Comparison of ENCODE assay signal across 8 cellular contexts in the genomic region with DNA sequence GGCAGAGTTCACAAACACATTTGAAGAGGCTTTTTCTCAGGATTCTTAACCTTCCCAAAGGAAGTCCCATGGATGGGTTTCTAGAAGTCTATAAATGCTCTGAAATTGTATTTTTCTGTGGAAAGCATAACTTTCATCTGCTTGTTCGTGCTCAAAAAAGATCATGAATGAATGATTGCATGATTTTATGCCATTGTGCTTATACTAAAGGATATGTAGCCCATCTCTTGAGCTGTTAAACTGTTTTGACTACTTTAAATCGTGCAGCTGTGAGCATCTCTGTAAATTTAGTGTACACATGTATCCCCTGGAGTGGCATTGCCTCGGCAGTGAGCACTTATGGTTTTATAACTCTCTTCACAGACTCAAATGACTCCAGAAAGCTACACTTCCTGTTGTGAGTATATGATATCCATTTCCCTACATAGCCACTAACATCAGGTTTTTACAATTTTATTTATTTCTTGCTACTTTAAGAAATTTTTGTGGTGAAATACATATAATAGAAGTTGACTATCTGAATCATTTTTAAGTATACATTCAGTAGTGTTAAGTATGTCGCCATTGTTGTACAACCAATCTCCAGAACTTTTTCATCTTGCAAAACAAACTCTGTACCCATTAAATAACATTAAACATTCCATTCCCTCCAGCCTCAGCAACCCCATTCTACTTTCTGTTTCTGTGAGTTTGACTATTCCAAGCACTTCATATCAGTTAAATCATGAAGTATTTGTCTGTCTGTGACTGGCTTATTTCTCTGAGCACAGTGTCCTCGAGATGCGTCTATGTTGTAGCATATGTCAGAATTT. TPM values are rescaled to one million over a fixed set of nuclear protein-coding genes. Genes with fewer than 3 reads are reported as not detected.
DNase-seq lines count a peak whose midpoint lies in the region; ATAC-seq and TF ChIP-seq lines count a peak whose summit lies in the region.

No MANE protein-coding gene starts in this region.

- no peaks in the 10 kb centered on the region for H3K9me3 Mint-ChIP-seq in activated CD4-positive, alpha-beta memory T cell treated with anti-CD3 and anti-CD28 coated beads for 36 hours

- peak overlapping the region; percentile 97 for H3K4me3 Mint-ChIP-seq in activated CD4-positive, alpha-beta memory T cell treated with anti-CD3 and anti-CD28 coated beads for 36 hours

- peak overlapping the region; percentile 100 for H3K27ac Mint-ChIP-seq in activated CD4-positive, alpha-beta memory T cell treated with anti-CD3 and anti-CD28 coated beads for 36 hours

- peak overlapping the region in 9 of 10 donors; percentile 16 to 95 (median 81) for H3K4me3 ChIP-seq in heart right ventricle
- peak overlapping the region; percentile 54 to 64 for H3K4me3 ChIP-seq in stomach smooth muscle (ENCODE audit: low read length in 2 of 2)

- peaks cover 2% of the 10 kb centered on the region for H3K27me3 Mint-ChIP-seq in activated CD4-positive, alpha-beta memory T cell treated with anti-CD3 and anti-CD28 coated beads for 36 hours

- CTCF ChIA-PET in activated CD4-positive, alpha-beta memory T cell treated with anti-CD3 and anti-CD28 coated beads for 36 hours (lab: Charles Lee), result interaction anchor here (1.0 to 1.7 kb wide), 4 partner anchors 10 to 79 kb away, joined by 3 to 18 read pairs (median 4); no protein-coding TSS in a partner anchor

- POLR2A ChIA-PET in activated CD4-positive, alpha-beta memory T cell treated with anti-CD3 and anti-CD28 coated beads for 36 hours (lab: Charles Lee), result interaction anchor here (0.9 to 17.4 kb wide), 7 partner anchors 10 to 69 kb away, joined by 3 to 4089 read pairs (median 7); partner anchors contain the start of gene MALAT1

- intact Hi-C loops in activated CD4-positive, alpha-beta memory T cell treated with anti-CD3 and anti-CD28 coated beads for 36 hours (cut with micrococcal nuclease), result loop anchor here (1.0 kb wide), 2 partner anchors 9 to 47 kb away; no protein-coding TSS in a partner anchor
- intact Hi-C loops in heart right ventricle (cut with DNase I), result no loop called here

- DNase-seq in NCI-H2107 treated with DMSO at 0.1 percent for 48 hours (lab: John Stamatoyannopoulos, UW; ENCODE audit: unreplicated experiment) (peak; percentile 25), NCI-H2107 (lab: John Stamatoyannopoulos, UW) (no peak), heart right ventricle (no peak), GOT3 (lab: John Stamatoyannopoulos, UW) (no peak), NCI-H524 treated with DMSO at 0.1 percent for 48 hours (lab: John Stamatoyannopoulos, UW) (no peak)
- peak; percentile 51 for DNase-seq in activated CD4-positive, alpha-beta memory T cell treated with anti-CD3 and anti-CD28 coated beads for 36 hours

- H3K36me3 Mint-ChIP-seq in activated CD4-positive, alpha-beta memory T cell treated with anti-CD3 and anti-CD28 coated beads for 36 hours, result peaks cover 76% of the 10 kb centered on the region

- H3K36me3 ChIP-seq in heart right ventricle (peaks cover 0 to 95% (median 62%) of the 10 kb centered on the region in 9 donors), stomach smooth muscle (ENCODE audit: control insufficient read depth in 2 of 2, insufficient read depth in 2 of 2, low read length in 2 of 2) (peaks cover 23 to 28% of the 10 kb centered on the region in 2 donors)

- peak overlapping the region in 1 of 2 donors; percentile 98 for H3K9ac ChIP-seq in stomach smooth muscle (ENCODE audit: low read length in 2 of 2)

- H3K4me1 Mint-ChIP-seq in activated CD4-positive, alpha-beta memory T cell treated with anti-CD3 and anti-CD28 coated beads for 36 hours (ENCODE audit: low read depth), result peaks cover 85% of the 10 kb centered on the region

- H3K9me3 ChIP-seq in heart right ventricle, result no peaks in the 10 kb centered on the region
- no peaks in the 10 kb centered on the region for H3K9me3 ChIP-seq in stomach smooth muscle (ENCODE audit: control insufficient read depth in 2 of 2, low read length in 2 of 2)

- no peak for TF ChIP-seq CTCF in heart right ventricle (IDR thresholded peaks at IDR 0.05)

- 15 to 17% methylated on average over 6 of the region's 6 CpGs for WGBS in heart right ventricle, 2 donors

- ATAC-seq in heart right ventricle (no peak), GM19328 (IDR thresholded peaks at IDR 0.05; ENCODE audit: unreplicated experiment) (no peak)

- H3K27me3 ChIP-seq in heart right ventricle (no peaks in the 10 kb centered on the region), stomach smooth muscle (ENCODE audit: control insufficient read depth in 1 of 2, insufficient read depth in 2 of 2, low read length in 2 of 2) (no peaks in the 10 kb centered on the region)

- H3K27ac ChIP-seq in heart right ventricle (peak overlapping the region in 8 of 10 donors; percentile 37 to 100 (median 100)), stomach smooth muscle (ENCODE audit: low read length) (peak overlapping the region; percentile 72)

- peaks cover 9 to 93% (median 85%) of the 10 kb centered on the region in 9 donors for H3K4me1 ChIP-seq in heart right ventricle
- peaks cover 62% of the 10 kb centered on the region for H3K4me1 ChIP-seq in stomach smooth muscle (ENCODE audit: control insufficient read depth, insufficient read depth, low read length)

RNA-seq across cellular contexts. Expression of gene NEAT1, which starts 8.0 kb away (rescaled TPM):
- 100 to 1,000 TPM; 593 to 683 TPM for total RNA-seq in activated CD4-positive, alpha-beta memory T cell treated with anti-CD3 and anti-CD28 coated beads for 36 hours
- total RNA-seq in heart right ventricle, result 100 to 1,000 TPM; 284 to 808 (median 432) TPM
- polyA plus RNA-seq in heart right ventricle, result 1,000 to 10,000 TPM in 1 of 2 donors, 100 to 1,000 TPM in 1; 103 to 1,899 TPM

RNA-seq across cellular contexts. Expression of gene FRMD8, which starts 44.2 kb away (rescaled TPM):
- total RNA-seq in activated CD4-positive, alpha-beta memory T cell treated with anti-CD3 and anti-CD28 coated beads for 36 hours, result 10 to 100 TPM; 34.7 to 37.9 TPM
- 10 to 100 TPM in 6 of 10 donors, 1 to 10 TPM in 4; 6.0 to 16.9 (median 12.2) TPM for total RNA-seq in heart right ventricle
- polyA plus RNA-seq in heart right ventricle, result 10 to 100 TPM in 1 of 2 donors, 1 to 10 TPM in 1; 9.9 to 12.9 TPM

RNA-seq across cellular contexts. Expression of gene SLC25A45, which starts 48.2 kb away (rescaled TPM):
- 10 to 100 TPM; 14.4 to 16.1 TPM for total RNA-seq in activated CD4-positive, alpha-beta memory T cell treated with anti-CD3 and anti-CD28 coated beads for 36 hours
- total RNA-seq in heart right ventricle, result 10 to 100 TPM in 1 of 10 donors, 1 to 10 TPM in 9; 4.6 to 12.2 (median 8.3) TPM
- polyA plus RNA-seq in heart right ventricle, result 10 to 100 TPM in 1 of 2 donors, 1 to 10 TPM in 1; 3.1 to 10.7 TPM

Comparison
In these comparisons a context has a peak if more than half of its experiments do, and no peak if none do; other contexts are left out.
1. DNase-seq: peak in NCI-H2107 treated with DMSO at 0.1 percent for 48 hours (single experiment) and activated CD4-positive, alpha-beta memory T cell treated with anti-CD3 and anti-CD28 coated beads for 36 hours (single experiment); none in NCI-H2107 (single experiment), heart right ventricle (0 of 2), GOT3 (single experiment) and NCI-H524 treated with DMSO at 0.1 percent for 48 hours (single experiment).